Comparison of ENCODE assay signal across 8 cellular contexts in genomic region chr5:146203011-146203871, GRCh38. TPM values are rescaled to one million over a fixed set of nuclear protein-coding genes. Genes with fewer than 3 reads are reported as not detected.
DNase-seq lines count a peak whose midpoint lies in the region; ATAC-seq, FAIRE-seq and TF ChIP-seq lines count a peak whose summit lies in the region.

TSS of gene RBM27 (plus strand) at chr5:146203605. CDS start at chr5:146203766, 161 bp downstream.

- peak; percentile 90 for FAIRE-seq in RCC 7860 (lab: Jason Lieb, UNC)

- H3K9me3 ChIP-seq in DND-41 (ENCODE audit: insufficient read depth, low read length, severe bottlenecking) (no peaks in the 10 kb centered on the region), Karpas-422 (ENCODE audit: low read length) (no peaks in the 10 kb centered on the region), fibroblast of lung (ENCODE audit: control insufficient read depth, insufficient read depth, low read depth, low read length) (no peaks in the 10 kb centered on the region)

- DNase-seq in DND-41 (peak; percentile 99), Karpas-422 (peak; percentile 99), RCC 7860 (ENCODE audit: low spot score) (peak; percentile 99), fibroblast of lung (ENCODE audit: low read depth in 2 of 2) (peak; percentile 99), naive B cell (peak; percentile 100)
- DNase-seq in activated T-cell treated with anti-CD3 and anti-CD28 coated beads, Interleukin-2, amount 50 U/mL, for 72 hours, result peak; percentile 97 to 98

- H3K4me3 ChIP-seq in DND-41 (ENCODE audit: low read depth in 1 of 2, low read length in 2 of 2), result peak within 1 kb of the TSS; percentile 46 to 76
- peak within 1 kb of the TSS; percentile 85 for H3K4me3 ChIP-seq in Karpas-422 (ENCODE audit: low read length)
- H3K4me3 ChIP-seq in fibroblast of lung (replicated peaks in 1 of 4; ENCODE audit: control extremely low read depth in 1 of 4, insufficient read depth in 1 of 4, low read depth in 3 of 4, low read length in 4 of 4), result peak within 1 kb of the TSS; percentile 92 to 97 (median 94)

- H3K9me3 Mint-ChIP-seq in activated T-cell treated with anti-CD3 and anti-CD28 coated beads, Interleukin-2, amount 50 U/mL, for 72 hours, result no peaks in the 10 kb centered on the region
- no peaks in the 10 kb centered on the region for H3K9me3 Mint-ChIP-seq in naive B cell
- no peaks in the 10 kb centered on the region for H3K9me3 Mint-ChIP-seq in stimulated activated memory B cell treated with anti-CD40 and anti-IgM and Interleukin-4, amounts not matched to agents 10 μg/mL and 1 μg/mL and 100 μg/mL, for 72 hours

- H3K4me1 Mint-ChIP-seq in activated T-cell treated with anti-CD3 and anti-CD28 coated beads, Interleukin-2, amount 50 U/mL, for 72 hours (ENCODE audit: low read depth), result peaks cover 8% of the 10 kb centered on the region
- peaks cover 0 to 27% (median 3%) of the 10 kb centered on the region in 3 donors for H3K4me1 Mint-ChIP-seq in naive B cell
- no peaks in the 10 kb centered on the region for H3K4me1 Mint-ChIP-seq in stimulated activated memory B cell treated with anti-CD40 and anti-IgM and Interleukin-4, amounts not matched to agents 10 μg/mL and 1 μg/mL and 100 μg/mL, for 72 hours

- H3K27me3 Mint-ChIP-seq in activated T-cell treated with anti-CD3 and anti-CD28 coated beads, Interleukin-2, amount 50 U/mL, for 72 hours (ENCODE audit: low read depth), result no peaks in the 10 kb centered on the region
- no peaks in the 10 kb centered on the region for H3K27me3 Mint-ChIP-seq in naive B cell
- no peaks in the 10 kb centered on the region for H3K27me3 Mint-ChIP-seq in stimulated activated memory B cell treated with anti-CD40 and anti-IgM and Interleukin-4, amounts not matched to agents 10 μg/mL and 1 μg/mL and 100 μg/mL, for 72 hours

- H3K9me2 ChIP-seq in Karpas-422 (replicated peaks; ENCODE audit: insufficient read depth, low read length), result no peaks in the 10 kb centered on the region

- peak; percentile 99 for ATAC-seq in DND-41 (ENCODE audit: insufficient read depth, low read depth)
- peak; percentile 100 for ATAC-seq in GM21825 (IDR thresholded peaks at IDR 0.05; ENCODE audit: unreplicated experiment)
- peak; percentile 99 for ATAC-seq in activated T-cell treated with anti-CD3 and anti-CD28 coated beads, Interleukin-2, amount 50 U/mL, for 72 hours (replicated peaks in 1 of 2)
- ATAC-seq in naive B cell (ENCODE audit: low read depth in 2 of 2), result peak; percentile 99
- ATAC-seq in stimulated activated memory B cell treated with anti-CD40 and anti-IgM and Interleukin-4, amounts not matched to agents 10 μg/mL and 1 μg/mL and 100 μg/mL, for 72 hours, result peak; percentile 100

- no peak within 1 kb of the TSS for H3K4me3 Mint-ChIP-seq in activated T-cell treated with anti-CD3 and anti-CD28 coated beads, Interleukin-2, amount 50 U/mL, for 72 hours
- peak within 1 kb of the TSS in 1 of 8 donors; percentile 5 for H3K4me3 Mint-ChIP-seq in naive B cell
- no peak within 1 kb of the TSS for H3K4me3 Mint-ChIP-seq in stimulated activated memory B cell treated with anti-CD40 and anti-IgM and Interleukin-4, amounts not matched to agents 10 μg/mL and 1 μg/mL and 100 μg/mL, for 72 hours

- H3K27me3 ChIP-seq in DND-41 (ENCODE audit: insufficient read depth, low read length, poor library complexity), result no peaks in the 10 kb centered on the region
- H3K27me3 ChIP-seq in Karpas-422 (ENCODE audit: low read length), result no peaks in the 10 kb centered on the region
- H3K27me3 ChIP-seq in fibroblast of lung (ENCODE audit: control insufficient read depth, insufficient read depth, low read length), result no peaks in the 10 kb centered on the region

- no peaks in the 10 kb centered on the region for H3K36me3 Mint-ChIP-seq in activated T-cell treated with anti-CD3 and anti-CD28 coated beads, Interleukin-2, amount 50 U/mL, for 72 hours (ENCODE audit: insufficient read depth in 2 of 2)
- H3K36me3 Mint-ChIP-seq in naive B cell, result no peaks in the 10 kb centered on the region
- H3K36me3 Mint-ChIP-seq in stimulated activated memory B cell treated with anti-CD40 and anti-IgM and Interleukin-4, amounts not matched to agents 10 μg/mL and 1 μg/mL and 100 μg/mL, for 72 hours, result no peaks in the 10 kb centered on the region

- TF ChIP-seq CTCF in DND-41 (IDR thresholded peaks at IDR 0.05; ENCODE audit: borderline replicate concordance, extremely low read depth, low read length, poor library complexity, severe bottlenecking) (no peak), fibroblast of lung (conservative IDR thresholded peaks at IDR 0.05 in 1 of 2, IDR thresholded peaks at IDR 0.05 in 1 of 2; ENCODE audit: low read depth in 1 of 2, low read length in 2 of 2) (no peak)

- H3K79me2 ChIP-seq in DND-41 (ENCODE audit: insufficient read depth, low read length) (peaks cover 46% of the 10 kb centered on the region), Karpas-422 (ENCODE audit: low read length) (peaks cover 47% of the 10 kb centered on the region), fibroblast of lung (ENCODE audit: control insufficient read depth, insufficient read depth, low read length) (peaks cover 39% of the 10 kb centered on the region)

- H3K27ac ChIP-seq in DND-41 (ENCODE audit: low read length) (peak within 1 kb of the TSS; percentile 83), Karpas-422 (ENCODE audit: low read length) (peak within 1 kb of the TSS; percentile 80), fibroblast of lung (ENCODE audit: insufficient read depth, low read length) (peak within 1 kb of the TSS; percentile 80)

- peaks cover 12% of the 10 kb centered on the region; the same call in 1 of the 2 replicates for H4K20me1 ChIP-seq in DND-41 (ENCODE audit: insufficient read depth, low read length)
- H4K20me1 ChIP-seq in Karpas-422 (ENCODE audit: insufficient read depth, low read depth, low read length), result peaks cover 26% of the 10 kb centered on the region; the same call in 1 of the 2 replicates
- H4K20me1 ChIP-seq in fibroblast of lung (ENCODE audit: control insufficient read depth, extremely low read depth, insufficient read depth, low read length), result no peaks in the 10 kb centered on the region

- H2AFZ ChIP-seq in DND-41 (ENCODE audit: low read depth, low read length) (peak within 1 kb of the TSS; percentile 84), Karpas-422 (ENCODE audit: low read length) (peak within 1 kb of the TSS; percentile 93), fibroblast of lung (ENCODE audit: low read length) (peak within 1 kb of the TSS; percentile 94)

- no peaks in the 10 kb centered on the region; the same call in none of the 2 replicates for H3K36me3 ChIP-seq in DND-41 (ENCODE audit: insufficient read depth, low read length)
- H3K36me3 ChIP-seq in Karpas-422 (ENCODE audit: insufficient read depth, low read length), result peaks cover 3% of the 10 kb centered on the region; the same call in 1 of the 2 replicates
- H3K36me3 ChIP-seq in fibroblast of lung (ENCODE audit: control insufficient read depth, insufficient read depth, low read length), result no peaks in the 10 kb centered on the region

- H3K9ac ChIP-seq in DND-41 (ENCODE audit: low read depth, low read length), result peak within 1 kb of the TSS; percentile 71
- peak within 1 kb of the TSS; percentile 94 for H3K9ac ChIP-seq in Karpas-422 (ENCODE audit: low read length)
- H3K9ac ChIP-seq in fibroblast of lung (ENCODE audit: insufficient read depth, low read length), result peak within 1 kb of the TSS; percentile 88

- H3K4me1 ChIP-seq in DND-41 (ENCODE audit: insufficient read depth, low read length), result peaks cover 35% of the 10 kb centered on the region
- H3K4me1 ChIP-seq in Karpas-422 (ENCODE audit: low read length), result peaks cover 37% of the 10 kb centered on the region
- no peaks in the 10 kb centered on the region for H3K4me1 ChIP-seq in fibroblast of lung (ENCODE audit: control insufficient read depth, extremely low read depth, insufficient read depth, low read length)

- no peak within 1 kb of the TSS for H3K27ac Mint-ChIP-seq in activated T-cell treated with anti-CD3 and anti-CD28 coated beads, Interleukin-2, amount 50 U/mL, for 72 hours
- H3K27ac Mint-ChIP-seq in naive B cell, result no peak within 1 kb of the TSS
- no peak within 1 kb of the TSS for H3K27ac Mint-ChIP-seq in stimulated activated memory B cell treated with anti-CD40 and anti-IgM and Interleukin-4, amounts not matched to agents 10 μg/mL and 1 μg/mL and 100 μg/mL, for 72 hours

- H3K4me2 ChIP-seq in DND-41 (ENCODE audit: insufficient read depth, low read length) (peak within 1 kb of the TSS; percentile 69), Karpas-422 (ENCODE audit: low read depth, low read length, poor library complexity, severe bottlenecking) (peak within 1 kb of the TSS; percentile 90), fibroblast of lung (ENCODE audit: extremely low read depth, insufficient read depth, low read length) (peak within 1 kb of the TSS; percentile 90)

RNA-seq across cellular contexts. Expression of gene RBM27, which starts in this region (rescaled TPM):
- total RNA-seq in Karpas-422 (2014; rRNA removed; shearing (Covaris generic); ENCODE audit: low replicate concordance), result 14.8 and 24.8 TPM in 2 replicates
- 10 to 100 TPM; 24.3 to 24.7 TPM for total RNA-seq in activated T-cell treated with anti-CD3 and anti-CD28 coated beads, Interleukin-2, amount 50 U/mL, for 72 hours
- total RNA-seq in fibroblast of lung, result 20.3 and 23.9 TPM in 2 replicates
- polyA plus RNA-seq in fibroblast of lung (15.0 and 17.3 TPM in 2 replicates), naive B cell (ENCODE audit: low read depth in 6 of 6) (1 to 10 TPM; 6.1 to 9.4 (median 8.0) TPM)
- 9.5 and 10.3 TPM in 2 replicates for polyA plus RNA-seq in fibroblast of lung (2012)
- 4.1 and 11.8 TPM in 2 replicates for polyA minus RNA-seq in fibroblast of lung (ENCODE audit: low replicate concordance)

Comparison
In these comparisons a context has a peak if more than half of its experiments do, and no peak if none do; other contexts are left out.
1. Peak in every context shown above with its lines: DNase-seq, ATAC-seq, H3K4me3 ChIP-seq and H3K27ac ChIP-seq.